Comparison of ENCODE assay signal across 26 cellular contexts in genomic region chr17:11268176-11268575, GRCh38. TPM values are rescaled to one million over a fixed set of nuclear protein-coding genes. Genes with fewer than 3 reads are reported as not detected.
"Had no signal": no experiment of that assay in that cellular context is flagged by ENCODE, and none has a peak within 500 bp of the region (broad histone marks: within the 10 kb centered on the region; RNA-seq: fewer than 3 reads in every experiment).

No MANE protein-coding gene starts in this region.

- H3K9me3 ChIP-seq: suprapubic skin, testis, thoracic aorta, thyroid gland, transverse colon, uterus, vagina had no signal

- ATAC-seq: stimulated activated effector memory CD8-positive, alpha-beta T cell treated with anti-CD3 and anti-CD28 coated beads, Interleukin-12 subunit alpha, Interleukin-12 subunit beta, amount 100 ng/mL, for 72 hours; stimulated activated memory B cell treated with anti-CD40 and anti-IgM and Interleukin-4, amounts not matched to agents 10 μg/mL and 1 μg/mL and 100 μg/mL, for 72 hours; stimulated activated naive B cell treated with anti-CD40 and anti-IgM and Interleukin-4, amounts not matched to agents 10 μg/mL and 1 μg/mL and 100 μg/mL, for 72 hours; stimulated activated naive CD8-positive, alpha-beta T cell treated with anti-CD3 and anti-CD28 coated beads, Interleukin-15, amount 100 ng/mL, for 72 hours; stimulated activated naive CD8-positive, alpha-beta T cell treated with anti-CD3 and anti-CD28 coated beads, Interleukin-15, Interleukin-2, amounts not matched to agents 100 U/mL and 50 U/mL, for 24 hours; upper lobe of right lung had no signal

- H3K27ac ChIP-seq: stomach, suprapubic skin, testis, thoracic aorta, thyroid gland, tibial artery, tibial nerve, transverse colon, upper lobe of left lung, upper lobe of right lung, uterus, vagina had no signal

- H3K27me3 ChIP-seq: stomach, suprapubic skin, testis, thyroid gland, tibial artery, tibial nerve, transverse colon, upper lobe of left lung, upper lobe of right lung, uterus, vagina had no signal

- H3K4me3 ChIP-seq: stomach, suprapubic skin, testis, thoracic aorta, thyroid gland, tibial artery, tibial nerve, transverse colon, upper lobe of left lung, upper lobe of right lung, uterus, vagina had no signal

- DNase-seq: stimulated activated CD4-positive, alpha-beta T cell treated with anti-CD3 and anti-CD28 coated beads, Interleukin-2, amount 100 ng/mL, for 48 hours; stimulated activated CD4-positive, alpha-beta T cell treated with anti-CD3 and anti-CD28 coated beads, Interleukin-4, amount 100 ng/mL, for 1 hour; stimulated activated CD4-positive, alpha-beta T cell treated with anti-CD3 and anti-CD28 coated beads, Interleukin-4, amount 100 ng/mL, for 24 hours; stimulated activated CD4-positive, alpha-beta T cell treated with anti-CD3 and anti-CD28 coated beads, Interleukin-4, amount 100 ng/mL, for 4 hours; stimulated activated CD8-positive, alpha-beta memory T cell treated with anti-CD3 and anti-CD28 coated beads, Interleukin-4, amount 100 ng/mL, for 48 hours; stimulated activated naive B cell treated with anti-CD40 and anti-IgM and Interleukin-4, amounts not matched to agents 10 μg/mL and 1 μg/mL and 100 μg/mL, for 72 hours; stimulated activated naive CD4-positive, alpha-beta T cell; stimulated activated naive CD4-positive, alpha-beta T cell treated with Interleukin-2 at 50 U/mL for 16 hours; stimulated activated naive CD8-positive, alpha-beta T cell treated with anti-CD3 and anti-CD28 coated beads, Interleukin-15, amount 100 ng/mL, for 72 hours; stimulated activated naive CD8-positive, alpha-beta T cell treated with anti-CD3 and anti-CD28 coated beads, Interleukin-15, Interleukin-2, amounts not matched to agents 100 U/mL and 50 U/mL, for 24 hours; stomach; substantia nigra; testis; thyroid gland; tibial artery; transverse colon; trophoblast cell; upper lobe of left lung; upper lobe of right lung; uterus had no signal

- H3K4me1 ChIP-seq: suprapubic skin, thyroid gland, tibial artery, tibial nerve, transverse colon, upper lobe of left lung, upper lobe of right lung, uterus, vagina had no signal

- H3K36me3 ChIP-seq: suprapubic skin, thoracic aorta, thyroid gland, tibial artery, transverse colon, upper lobe of left lung, upper lobe of right lung, uterus, vagina had no signal

RNA-seq across cellular contexts. Expression of gene SHISA6, which starts 27.2 kb away (rescaled TPM):
- total RNA-seq: upper lobe of right lung had no signal
